1 cellular context compared by ENCODE assay signal in genomic region chr1:225755668-225756294, GRCh38.
TF ChIP-seq lines count a peak whose summit lies in the region.

No MANE protein-coding gene starts in this region.

TF ChIP-seq in WTC11, 78 proteins besides CTCF, POLR2A, EP300 and RAD21:
- TF ChIP-seq AR (CRISPR knock-in tag; IDR thresholded peaks at IDR 0.05) (no peak), ZNF423 (CRISPR knock-in tag; IDR thresholded peaks at IDR 0.05) (no peak), ERG (CRISPR knock-in tag; IDR thresholded peaks at IDR 0.05) (no peak), JUN (CRISPR knock-in tag; IDR thresholded peaks at IDR 0.05) (no peak), FOXP1 (CRISPR knock-in tag; IDR thresholded peaks at IDR 0.05; ENCODE audit: borderline replicate concordance) (no peak), SP1 (CRISPR knock-in tag; conservative IDR thresholded peaks at IDR 0.05) (no peak)
